Comparison of ENCODE assay signal across 1 cellular context in genomic region chr1:46241733-46242132, GRCh38. TPM values are rescaled to one million over a fixed set of nuclear protein-coding genes. Genes with fewer than 3 reads are reported as not detected.
"Had no signal": no experiment of that assay in that cellular context is flagged by ENCODE, and none has a peak within 500 bp of the region (broad histone marks: within the 10 kb centered on the region; RNA-seq: fewer than 3 reads in every experiment).

No MANE protein-coding gene starts in this region.

RNA-seq across cellular contexts. Expression of gene LURAP1, which starts 38.6 kb away (rescaled TPM):
- total RNA-seq: NCI-H460 had no signal
